In genomic region chr4:150342945-150343344, GRCh38 we compare ENCODE assay signal across 22 cellular contexts.
DNase-seq lines count a peak whose midpoint lies in the region; ATAC-seq and TF ChIP-seq lines count a peak whose summit lies in the region.
"Had no signal": no experiment of that assay in that cellular context is flagged by ENCODE, and none has a peak within 500 bp of the region (broad histone marks: within the 10 kb centered on the region; RNA-seq: fewer than 3 reads in every experiment).

No MANE protein-coding gene starts in this region.

- CTCF ChIA-PET in MCF 10A (lab: Yijun Ruan, JAX): interaction anchor here (0.7 kb wide), 1 partner anchor 56 kb away, joined by 3 read pairs; no protein-coding TSS in a partner anchor

- DNase-seq in MCF 10A (ENCODE audit: unreplicated experiment) (peak; percentile 30), breast epithelium (ENCODE audit: low spot score in 2 of 2) (no peak), globus pallidus (ENCODE audit: low spot score) (peak; percentile 4), right lobe of liver (peak; percentile 70 to 84 (median 80)), ascending aorta (ENCODE audit: low spot score in 2 of 2) (no peak), COR-L47 (lab: John Stamatoyannopoulos, UW) (no peak)
- DNase-seq in activated T-cell treated with anti-CD3 and anti-CD28 coated beads, Interleukin-2, amount 50 U/mL, for 72 hours: no peak
- DNase-seq: 8988T; activated CD4-positive, alpha-beta T cell treated with anti-CD3 and anti-CD28 coated beads for 1 hour; activated CD8-positive, alpha-beta memory T cell treated with anti-CD3 and anti-CD28 coated beads for 24 hours; activated naive CD4-positive, alpha-beta T cell treated with Interleukin-2 at 50 U/mL for 16 hours; activated T-cell treated with anti-CD3 and anti-CD28 coated beads, Interleukin-2, amount 50 U/mL, for 4 hours; central memory CD4-positive, alpha-beta T cell; DMS79; foreskin melanocyte; KBM-7; naive thymus-derived CD8-positive, alpha-beta T cell; NCI-H187 treated with DMSO at 0.1 percent for 48 hours; NCI-H345; PC-9 had no signal

- H3K4me3 ChIP-seq in breast epithelium (no peak overlapping the region), right lobe of liver (no peak overlapping the region), ascending aorta (no peak overlapping the region)
- H3K4me3 ChIP-seq: PC-9 had no signal

- peaks cover 15% of the 10 kb centered on the region for H3K4me1 Mint-ChIP-seq in MCF 10A (ENCODE audit: insufficient read depth, unreplicated experiment)
- no peaks in the 10 kb centered on the region for H3K4me1 Mint-ChIP-seq in activated T-cell treated with anti-CD3 and anti-CD28 coated beads, Interleukin-2, amount 50 U/mL, for 72 hours (ENCODE audit: low read depth)
- H3K4me1 Mint-ChIP-seq: B cell had no signal

- ATAC-seq in right lobe of liver (peak; percentile 91 to 100 (median 95)), GM21723 (IDR thresholded peaks at IDR 0.05; ENCODE audit: unreplicated experiment) (no peak)
- no peak for ATAC-seq in activated T-cell treated with anti-CD3 and anti-CD28 coated beads, Interleukin-2, amount 50 U/mL, for 72 hours (replicated peaks in 1 of 2)
- ATAC-seq: activated T-cell treated with anti-CD3 and anti-CD28 coated beads, Interleukin-2, amount 50 U/mL, for 4 hours; naive thymus-derived CD8-positive, alpha-beta T cell had no signal

- intact Hi-C loops in MCF 10A (cut with micrococcal nuclease): no loop called here
- intact Hi-C loops in breast epithelium (cut with DNase I; ENCODE audit: low total_unique reads): no loop called here
- intact Hi-C loops in right lobe of liver (cut with DNase I): no loop called here
- intact Hi-C loops in ascending aorta (cut with DNase I): no loop called here

- no peaks in the 10 kb centered on the region for H3K9me3 ChIP-seq in breast epithelium
- H3K9me3 ChIP-seq in right lobe of liver: no peaks in the 10 kb centered on the region
- no peaks in the 10 kb centered on the region for H3K9me3 ChIP-seq in ascending aorta

- TF ChIP-seq CTCF in MCF 10A (IDR thresholded peaks at IDR 0.05; ENCODE audit: unreplicated experiment) (no peak), breast epithelium (IDR thresholded peaks at IDR 0.05) (no peak), right lobe of liver (IDR thresholded peaks at IDR 0.05) (no peak), ascending aorta (IDR thresholded peaks at IDR 0.05) (no peak)

- H3K27ac ChIP-seq in breast epithelium (no peak overlapping the region), right lobe of liver (no peak overlapping the region), ascending aorta (no peak overlapping the region)
- H3K27ac ChIP-seq: PC-9 had no signal

- H3K36me3 ChIP-seq in breast epithelium: no peaks in the 10 kb centered on the region
- no peaks in the 10 kb centered on the region for H3K36me3 ChIP-seq in right lobe of liver
- H3K36me3 ChIP-seq in ascending aorta: no peaks in the 10 kb centered on the region

- H3K36me3 Mint-ChIP-seq in MCF 10A (ENCODE audit: insufficient read depth, unreplicated experiment): no peaks in the 10 kb centered on the region
- H3K36me3 Mint-ChIP-seq in activated T-cell treated with anti-CD3 and anti-CD28 coated beads, Interleukin-2, amount 50 U/mL, for 72 hours (ENCODE audit: insufficient read depth in 2 of 2): peaks cover 6 to 8% of the 10 kb centered on the region in 2 donors

- H3K4me1 ChIP-seq in breast epithelium: no peaks in the 10 kb centered on the region
- H3K4me1 ChIP-seq in right lobe of liver: peaks cover 0 to 7% (median 0%) of the 10 kb centered on the region in 4 donors
- H3K4me1 ChIP-seq in ascending aorta: peaks cover under 1 to 4% of the 10 kb centered on the region in 2 donors

- H3K27ac Mint-ChIP-seq in MCF 10A (ENCODE audit: low read depth, unreplicated experiment): peak overlapping the region; percentile 16
- H3K27ac Mint-ChIP-seq in activated T-cell treated with anti-CD3 and anti-CD28 coated beads, Interleukin-2, amount 50 U/mL, for 72 hours: no peak overlapping the region
- H3K27ac Mint-ChIP-seq: B cell had no signal

- H3K27me3 Mint-ChIP-seq in MCF 10A (ENCODE audit: insufficient read depth, unreplicated experiment): no peaks in the 10 kb centered on the region
- no peaks in the 10 kb centered on the region for H3K27me3 Mint-ChIP-seq in activated T-cell treated with anti-CD3 and anti-CD28 coated beads, Interleukin-2, amount 50 U/mL, for 72 hours (ENCODE audit: low read depth)
- H3K27me3 Mint-ChIP-seq: B cell; naive thymus-derived CD8-positive, alpha-beta T cell had no signal

- H3K27me3 ChIP-seq in breast epithelium (no peaks in the 10 kb centered on the region), right lobe of liver (no peaks in the 10 kb centered on the region), ascending aorta (no peaks in the 10 kb centered on the region)

- no TSS peak for BruUV-seq in MCF 10A (replicated peaks; lab: Mats Ljungman, UMichigan)

- no peaks in the 10 kb centered on the region for H3K9me3 Mint-ChIP-seq in MCF 10A (ENCODE audit: unreplicated experiment)
- no peaks in the 10 kb centered on the region for H3K9me3 Mint-ChIP-seq in activated T-cell treated with anti-CD3 and anti-CD28 coated beads, Interleukin-2, amount 50 U/mL, for 72 hours
- H3K9me3 Mint-ChIP-seq: activated T-cell treated with anti-CD3 and anti-CD28 coated beads, Interleukin-2, amount 50 U/mL, for 4 hours; naive thymus-derived CD8-positive, alpha-beta T cell had no signal

- 33% methylated on average over 1 of the region's 2 CpGs for WGBS in right lobe of liver (ENCODE audit: insufficient coverage, low coverage, low lambda C conversion rate, missing lambda C conversion rate)

- POLR2A ChIA-PET in MCF 10A (lab: Yijun Ruan, JAX): interaction anchor here (0.6 to 1.2 kb wide), 3 partner anchors 13 to 282 kb away, joined by 3 read pairs; no protein-coding TSS in a partner anchor

- TF ChIP-seq POLR2A in breast epithelium (IDR thresholded peaks at IDR 0.05) (no peak), right lobe of liver (IDR thresholded peaks at IDR 0.05) (no peak)

- H3K4me3 Mint-ChIP-seq in MCF 10A (ENCODE audit: unreplicated experiment): no peak overlapping the region
- no peak overlapping the region for H3K4me3 Mint-ChIP-seq in activated T-cell treated with anti-CD3 and anti-CD28 coated beads, Interleukin-2, amount 50 U/mL, for 72 hours
- H3K4me3 Mint-ChIP-seq: activated T-cell treated with anti-CD3 and anti-CD28 coated beads, Interleukin-2, amount 50 U/mL, for 4 hours; B cell; naive thymus-derived CD8-positive, alpha-beta T cell had no signal

Comparison
In these comparisons a context has a peak if more than half of its experiments do, and no peak if none do; other contexts are left out.
1. DNase-seq: peak in MCF 10A (single experiment), globus pallidus (single experiment) and right lobe of liver (3 of 3); none in breast epithelium (0 of 2), ascending aorta (0 of 2), activated T-cell treated with anti-CD3 and anti-CD28 coated beads, Interleukin-2, amount 50 U/mL, for 72 hours (0 of 2) and COR-L47 (single experiment).
2. ATAC-seq: peak in right lobe of liver (4 of 4); none in activated T-cell treated with anti-CD3 and anti-CD28 coated beads, Interleukin-2, amount 50 U/mL, for 72 hours (0 of 2) and GM21723 (single experiment).